35 cellular contexts compared by ENCODE assay signal in genomic region chr22:43633631-43634030, GRCh38.
"Had no signal": no experiment of that assay in that cellular context is flagged by ENCODE, and none has a peak within 500 bp of the region (broad histone marks: within the 10 kb centered on the region; RNA-seq: fewer than 3 reads in every experiment).

No MANE protein-coding gene starts in this region.

- H3K4me3 ChIP-seq: ascending aorta, cardiac muscle cell had no signal

- H3K4me3 Mint-ChIP-seq: activated B cell treated with CpG ODN at 0.5 μM for 24 hours; activated CD4-positive, alpha-beta memory T cell treated with anti-CD3 and anti-CD28 coated beads for 36 hours; activated CD4-positive, alpha-beta T cell treated with anti-CD3 and anti-CD28 coated beads, Interleukin-2, amount 10 ng/mL, durations not matched to agents 24 days and 14 days; activated CD8-positive, alpha-beta T cell treated with anti-CD3 and anti-CD28 coated beads for 36 hours; activated naive CD4-positive, alpha-beta T cell treated with anti-CD3 and anti-CD28 coated beads, Interleukin-2, amount 10 ng/mL, durations not matched to agents 7 days and 5 days; activated naive CD4-positive, alpha-beta T cell treated with anti-CD3 and anti-CD28 coated beads, Interleukin-2, amount 50 U/mL, for 24 hours; activated naive CD8-positive, alpha-beta T cell; activated naive CD8-positive, alpha-beta T cell treated with anti-CD3 and anti-CD28 coated beads, Interleukin-2, amount 10 ng/mL, durations not matched to agents 7 days and 5 days; activated naive CD8-positive, alpha-beta T cell treated with anti-CD3 and anti-CD28 coated beads, Interleukin-2, amount 50 U/mL, for 24 hours; activated T-cell treated with anti-CD3 and anti-CD28 coated beads, Interleukin-2, amount 50 U/mL, for 4 hours; brain; central memory CD8-positive, alpha-beta T cell; T-helper 1 cell treated with Interleukin-12 subunit alpha and Interleukin-12 subunit beta and Interleukin-4 antibody, amounts not matched to agents 30 μg/mL and 1 μg/mL, for 36 hours; T-helper 2 cell treated with Interferon-gamma antibody and Interleukin-4, amounts not matched to agents 5 μg/mL and 100 μg/mL, for 36 hours had no signal

- ATAC-seq: activated CD8-positive, alpha-beta T cell treated with anti-CD3 and anti-CD28 coated beads for 36 hours; activated naive CD8-positive, alpha-beta T cell treated with anti-CD3 and anti-CD28 coated beads, Interleukin-2, amount 50 U/mL, for 24 hours; activated T-cell treated with anti-CD3 and anti-CD28 coated beads, Interleukin-2, amount 50 U/mL, for 4 hours had no signal

- H3K27ac ChIP-seq: ascending aorta, cardiac muscle cell, VCaP had no signal

- H3K36me3 ChIP-seq: ascending aorta, cardiac muscle cell had no signal

- H3K4me1 ChIP-seq: ascending aorta had no signal

- H3K9me3 ChIP-seq: ascending aorta had no signal

- H3K27me3 Mint-ChIP-seq: activated CD4-positive, alpha-beta T cell treated with anti-CD3 and anti-CD28 coated beads, Interleukin-2, amount 10 ng/mL, durations not matched to agents 24 days and 14 days; activated CD8-positive, alpha-beta T cell treated with anti-CD3 and anti-CD28 coated beads for 36 hours; activated naive CD8-positive, alpha-beta T cell; activated naive CD8-positive, alpha-beta T cell treated with anti-CD3 and anti-CD28 coated beads, Interleukin-2, amount 10 ng/mL, durations not matched to agents 7 days and 5 days; activated naive CD8-positive, alpha-beta T cell treated with anti-CD3 and anti-CD28 coated beads, Interleukin-2, amount 50 U/mL, for 24 hours had no signal

- H3K36me3 Mint-ChIP-seq: activated CD4-positive, alpha-beta memory T cell treated with anti-CD3 and anti-CD28 coated beads for 36 hours; activated naive CD4-positive, alpha-beta T cell treated with anti-CD3 and anti-CD28 coated beads, Interleukin-2, amount 10 ng/mL, durations not matched to agents 7 days and 5 days; activated naive CD4-positive, alpha-beta T cell treated with anti-CD3 and anti-CD28 coated beads, Interleukin-2, amount 50 U/mL, for 24 hours; activated naive CD8-positive, alpha-beta T cell; activated naive CD8-positive, alpha-beta T cell treated with anti-CD3 and anti-CD28 coated beads, Interleukin-2, amount 10 ng/mL, durations not matched to agents 7 days and 5 days had no signal

- H3K9me3 Mint-ChIP-seq: activated CD4-positive, alpha-beta memory T cell treated with anti-CD3 and anti-CD28 coated beads for 36 hours; activated CD8-positive, alpha-beta T cell treated with anti-CD3 and anti-CD28 coated beads for 36 hours; activated naive CD4-positive, alpha-beta T cell treated with anti-CD3 and anti-CD28 coated beads, Interleukin-2, amount 10 ng/mL, durations not matched to agents 7 days and 5 days; activated naive CD4-positive, alpha-beta T cell treated with anti-CD3 and anti-CD28 coated beads, Interleukin-2, amount 50 U/mL, for 24 hours; activated T-cell treated with anti-CD3 and anti-CD28 coated beads, Interleukin-2, amount 50 U/mL, for 4 hours; central memory CD8-positive, alpha-beta T cell had no signal

- DNase-seq: activated B cell treated with CpG ODN at 0.5 μM for 24 hours; activated CD4-positive, alpha-beta memory T cell treated with anti-CD3 and anti-CD28 coated beads for 36 hours; activated CD4-positive, alpha-beta T cell treated with anti-CD3 and anti-CD28 coated beads for 4 hours; activated CD4-positive, alpha-beta T cell treated with anti-CD3 and anti-CD28 coated beads, Interleukin-2, amount 10 ng/mL, durations not matched to agents 24 days and 14 days; activated CD4-positive, alpha-beta T cell treated with anti-CD3 and anti-CD28 coated beads, Interleukin-2, amount 50 U/mL, for 1 hour; activated CD4-positive, alpha-beta T cell treated with anti-CD3 and anti-CD28 coated beads, Interleukin-2, amount 50 U/mL, for 4 hours; activated CD4-positive, CD25-positive, alpha-beta regulatory T cell treated with anti-CD3 and anti-CD28 coated beads, Interleukin-2, amount 50 U/mL, for 72 hours; activated CD8-positive, alpha-beta memory T cell treated with anti-CD3 and anti-CD28 coated beads, Interleukin-2, amount 50 U/mL, for 4 hours; activated CD8-positive, alpha-beta T cell treated with anti-CD3 and anti-CD28 coated beads for 36 hours; activated effector memory CD4-positive, alpha-beta T cell treated with Interleukin-2 at 50 U/mL for 16 hours; activated gamma-delta T cell; activated naive CD4-positive, alpha-beta T cell treated with anti-CD3 and anti-CD28 coated beads, Interleukin-2, amount 10 ng/mL, durations not matched to agents 7 days and 5 days; activated naive CD4-positive, alpha-beta T cell treated with Interleukin-2 at 50 U/mL for 16 hours; activated naive CD8-positive, alpha-beta T cell treated with anti-CD3 and anti-CD28 coated beads, Interleukin-2, amount 10 ng/mL, durations not matched to agents 7 days and 5 days; activated naive CD8-positive, alpha-beta T cell treated with anti-CD3 and anti-CD28 coated beads, Interleukin-2, amount 50 U/mL, for 24 hours; activated T-cell treated with anti-CD3 and anti-CD28 coated beads for 4 hours; activated T-cell treated with anti-CD3 and anti-CD28 coated beads, Interleukin-2, amount 50 U/mL, for 1 hour; activated T-cell treated with anti-CD3 and anti-CD28 coated beads, Interleukin-2, amount 50 U/mL, for 4 hours; amygdala; anterior cingulate cortex; caudate nucleus; cerebellar nuclear complex; T-helper 1 cell; T-helper 2 cell; T-helper 9 cell had no signal

- H3K4me1 Mint-ChIP-seq: activated B cell treated with CpG ODN at 0.5 μM for 24 hours; activated CD4-positive, alpha-beta T cell treated with anti-CD3 and anti-CD28 coated beads, Interleukin-2, amount 10 ng/mL, durations not matched to agents 24 days and 14 days; activated naive CD4-positive, alpha-beta T cell treated with anti-CD3 and anti-CD28 coated beads, Interleukin-2, amount 10 ng/mL, durations not matched to agents 7 days and 5 days; activated naive CD4-positive, alpha-beta T cell treated with anti-CD3 and anti-CD28 coated beads, Interleukin-2, amount 50 U/mL, for 24 hours; activated naive CD8-positive, alpha-beta T cell treated with anti-CD3 and anti-CD28 coated beads, Interleukin-2, amount 10 ng/mL, durations not matched to agents 7 days and 5 days; activated naive CD8-positive, alpha-beta T cell treated with anti-CD3 and anti-CD28 coated beads, Interleukin-2, amount 50 U/mL, for 24 hours; central memory CD8-positive, alpha-beta T cell had no signal

- H3K27me3 ChIP-seq: ascending aorta, cardiac muscle cell had no signal

- H3K27ac Mint-ChIP-seq: activated B cell treated with CpG ODN at 0.5 μM for 24 hours; activated CD4-positive, alpha-beta memory T cell treated with anti-CD3 and anti-CD28 coated beads for 36 hours; activated CD4-positive, alpha-beta T cell treated with anti-CD3 and anti-CD28 coated beads, Interleukin-2, amount 10 ng/mL, durations not matched to agents 24 days and 14 days; activated CD8-positive, alpha-beta T cell treated with anti-CD3 and anti-CD28 coated beads for 36 hours; activated naive CD4-positive, alpha-beta T cell treated with anti-CD3 and anti-CD28 coated beads, Interleukin-2, amount 10 ng/mL, durations not matched to agents 7 days and 5 days; activated naive CD4-positive, alpha-beta T cell treated with anti-CD3 and anti-CD28 coated beads, Interleukin-2, amount 50 U/mL, for 24 hours; activated naive CD8-positive, alpha-beta T cell; activated naive CD8-positive, alpha-beta T cell treated with anti-CD3 and anti-CD28 coated beads, Interleukin-2, amount 10 ng/mL, durations not matched to agents 7 days and 5 days; activated naive CD8-positive, alpha-beta T cell treated with anti-CD3 and anti-CD28 coated beads, Interleukin-2, amount 50 U/mL, for 24 hours; activated T-helper 2 cell treated with anti-CD3 and anti-CD28 coated beads, Interferon-gamma antibody, Interleukin-2, Interleukin-4, amounts not matched to agents 10 μg/mL and 5 μg/mL and 100 μg/mL, durations not matched to agents 14 hours and 24 hours and 36 hours; T-helper 1 cell treated with Interleukin-12 subunit alpha and Interleukin-12 subunit beta and Interleukin-4 antibody, amounts not matched to agents 30 μg/mL and 1 μg/mL, for 36 hours; T-helper 2 cell treated with Interferon-gamma antibody and Interleukin-4, amounts not matched to agents 5 μg/mL and 100 μg/mL, for 36 hours had no signal
